ENCODE assay signal across 37 cellular contexts in the genomic region with DNA sequence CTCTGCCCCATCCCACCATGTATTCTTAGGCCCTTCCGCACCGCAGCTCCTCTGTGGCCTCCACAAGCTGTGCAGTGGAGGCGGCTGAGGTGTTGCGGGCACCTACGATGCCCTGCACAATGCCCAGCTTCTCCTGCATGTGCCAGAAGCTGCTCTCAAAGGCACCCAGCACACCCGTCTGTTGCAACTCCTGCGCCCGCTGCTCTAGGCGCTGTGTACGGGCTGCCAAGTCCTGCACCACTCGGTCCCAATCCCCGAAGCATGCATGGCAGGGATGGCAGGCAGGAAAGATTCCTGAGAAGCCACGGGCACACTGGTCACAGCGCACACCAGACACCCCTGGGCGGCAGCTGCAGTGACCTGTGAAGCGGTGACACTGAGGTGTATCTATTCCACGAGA. TPM values are rescaled to one million over a fixed set of nuclear protein-coding genes. Genes with fewer than 3 reads are reported as not detected.
"Had no signal": no experiment of that assay in that cellular context is flagged by ENCODE, and none has a peak within 500 bp of the region (broad histone marks: within the 10 kb centered on the region; RNA-seq: fewer than 3 reads in every experiment).

No MANE protein-coding gene starts in this region.

- H3K9me3 ChIP-seq: adrenal gland, ascending aorta, body of pancreas, breast epithelium had no signal

- H3K27me3 ChIP-seq: adrenal gland, ascending aorta, body of pancreas, brain microvascular endothelial cell, breast epithelium, cardiac muscle cell had no signal

- H3K27ac ChIP-seq: adrenal gland, ascending aorta, body of pancreas, brain microvascular endothelial cell, breast epithelium, cardiac muscle cell had no signal

- H3K4me1 Mint-ChIP-seq: activated T-helper 17 cell treated with anti-CD3 and anti-CD28 coated beads, Interleukin-2, amount 50 U/mL, for 72 hours had no signal

- DNase-seq: activated effector memory CD4-positive, alpha-beta T cell treated with anti-CD3 and anti-CD28 coated beads, Interleukin-2, amount 50 U/mL, for 16 hours; activated effector memory CD4-positive, alpha-beta T cell treated with Interleukin-2 at 50 U/mL for 16 hours; activated gamma-delta T cell; activated gamma-delta T cell treated with Interleukin-2 at 50 U/mL for 16 hours; activated naive CD4-positive, alpha-beta T cell; activated naive CD4-positive, alpha-beta T cell treated with anti-CD3 and anti-CD28 coated beads for 36 hours; activated naive CD4-positive, alpha-beta T cell treated with anti-CD3 and anti-CD28 coated beads, Interleukin-2, amount 10 ng/mL, durations not matched to agents 7 days and 5 days; activated naive CD4-positive, alpha-beta T cell treated with anti-CD3 and anti-CD28 coated beads, Interleukin-2, amount 50 U/mL, for 16 hours; activated naive CD4-positive, alpha-beta T cell treated with Interleukin-2 at 50 U/mL for 16 hours; activated naive CD8-positive, alpha-beta T cell treated with anti-CD3 and anti-CD28 coated beads for 36 hours; activated naive CD8-positive, alpha-beta T cell treated with anti-CD3 and anti-CD28 coated beads, Interleukin-2, amount 10 ng/mL, durations not matched to agents 7 days and 5 days; activated naive CD8-positive, alpha-beta T cell treated with anti-CD3 and anti-CD28 coated beads, Interleukin-2, amount 50 U/mL, for 24 hours; activated T-cell treated with anti-CD3 and anti-CD28 coated beads, Interleukin-2, amount 50 U/mL, for 1 hour; activated T-cell treated with anti-CD3 and anti-CD28 coated beads, Interleukin-2, amount 50 U/mL, for 24 hours; activated T-cell treated with anti-CD3 and anti-CD28 coated beads, Interleukin-2, amount 50 U/mL, for 4 hours; activated T-cell treated with anti-CD3 and anti-CD28 coated beads, Interleukin-2, amount 50 U/mL, for 48 hours; adrenal gland; amniotic stem cell; amygdala; anterior cingulate cortex; aorta; body of pancreas; brain microvascular endothelial cell; central memory CD4-positive, alpha-beta T cell; cerebellar nuclear complex had no signal

- FAIRE-seq: astrocyte had no signal

- H3K9me3 Mint-ChIP-seq: activated naive CD4-positive, alpha-beta T cell treated with anti-CD3 and anti-CD28 coated beads for 36 hours; activated naive CD4-positive, alpha-beta T cell treated with anti-CD3 and anti-CD28 coated beads, Interleukin-2, amount 10 ng/mL, durations not matched to agents 7 days and 5 days; activated naive CD4-positive, alpha-beta T cell treated with anti-CD3 and anti-CD28 coated beads, Interleukin-2, amount 50 U/mL, for 24 hours; activated naive CD4-positive, alpha-beta T cell treated with anti-CD3 and anti-CD28 coated beads, Interleukin-2, amount 50 U/mL, for 72 hours; activated naive CD8-positive, alpha-beta T cell treated with anti-CD3 and anti-CD28 coated beads for 36 hours; activated naive CD8-positive, alpha-beta T cell treated with anti-CD3 and anti-CD28 coated beads, Interleukin-2, amount 10 ng/mL, durations not matched to agents 7 days and 5 days; activated naive CD8-positive, alpha-beta T cell treated with anti-CD3 and anti-CD28 coated beads, Interleukin-2, amount 50 U/mL, for 24 hours; activated T-cell treated with anti-CD3 and anti-CD28 coated beads, Interleukin-2, amount 50 U/mL, for 24 hours; activated T-cell treated with anti-CD3 and anti-CD28 coated beads, Interleukin-2, amount 50 U/mL, for 4 hours; activated T-helper 1 cell treated with anti-CD3 and anti-CD28 coated beads, Interleukin-12 subunit alpha, Interleukin-12 subunit beta, Interleukin-2, Interleukin-4 antibody, amounts not matched to agents 30 ng/mL and 10 ng/mL and 1 ng/mL, durations not matched to agents 14 hours and 24 hours and 36 hours; activated T-helper 17 cell treated with anti-CD3 and anti-CD28 coated beads, Interleukin-2, amount 50 U/mL, for 72 hours; activated T-helper 2 cell treated with anti-CD3 and anti-CD28 coated beads, Interferon-gamma antibody, Interleukin-2, Interleukin-4, amounts not matched to agents 10 μg/mL and 5 μg/mL and 100 μg/mL, durations not matched to agents 14 hours and 24 hours and 36 hours; brain; central memory CD8-positive, alpha-beta T cell had no signal

- ATAC-seq: activated naive CD4-positive, alpha-beta T cell treated with anti-CD3 and anti-CD28 coated beads, Interleukin-2, amount 50 U/mL, for 72 hours; activated naive CD8-positive, alpha-beta T cell treated with anti-CD3 and anti-CD28 coated beads, Interleukin-2, amount 50 U/mL, for 24 hours; activated T-cell treated with anti-CD3 and anti-CD28 coated beads, Interleukin-2, amount 50 U/mL, for 4 hours; activated T-helper 17 cell treated with anti-CD3 and anti-CD28 coated beads, Interleukin-2, amount 50 U/mL, for 72 hours; body of pancreas had no signal

- H3K27me3 Mint-ChIP-seq: activated naive CD4-positive, alpha-beta T cell treated with anti-CD3 and anti-CD28 coated beads, Interleukin-2, amount 10 ng/mL, durations not matched to agents 7 days and 5 days; activated naive CD4-positive, alpha-beta T cell treated with anti-CD3 and anti-CD28 coated beads, Interleukin-2, amount 50 U/mL, for 24 hours; activated naive CD8-positive, alpha-beta T cell; activated naive CD8-positive, alpha-beta T cell treated with anti-CD3 and anti-CD28 coated beads for 36 hours; activated naive CD8-positive, alpha-beta T cell treated with anti-CD3 and anti-CD28 coated beads, Interleukin-2, amount 10 ng/mL, durations not matched to agents 7 days and 5 days; activated naive CD8-positive, alpha-beta T cell treated with anti-CD3 and anti-CD28 coated beads, Interleukin-2, amount 50 U/mL, for 24 hours; activated T-cell treated with anti-CD3 and anti-CD28 coated beads, Interleukin-2, amount 50 U/mL, for 24 hours; activated T-helper 17 cell treated with anti-CD3 and anti-CD28 coated beads, Interleukin-2, amount 50 U/mL, for 72 hours; brain; central memory CD8-positive, alpha-beta T cell had no signal

- H3K4me3 Mint-ChIP-seq: activated naive CD4-positive, alpha-beta T cell treated with anti-CD3 and anti-CD28 coated beads for 36 hours; activated naive CD4-positive, alpha-beta T cell treated with anti-CD3 and anti-CD28 coated beads, Interleukin-2, amount 10 ng/mL, durations not matched to agents 7 days and 5 days; activated naive CD4-positive, alpha-beta T cell treated with anti-CD3 and anti-CD28 coated beads, Interleukin-2, amount 50 U/mL, for 24 hours; activated naive CD8-positive, alpha-beta T cell; activated naive CD8-positive, alpha-beta T cell treated with anti-CD3 and anti-CD28 coated beads for 36 hours; activated naive CD8-positive, alpha-beta T cell treated with anti-CD3 and anti-CD28 coated beads, Interleukin-2, amount 10 ng/mL, durations not matched to agents 7 days and 5 days; activated naive CD8-positive, alpha-beta T cell treated with anti-CD3 and anti-CD28 coated beads, Interleukin-2, amount 50 U/mL, for 24 hours; activated T-cell treated with anti-CD3 and anti-CD28 coated beads, Interleukin-2, amount 50 U/mL, for 24 hours; activated T-cell treated with anti-CD3 and anti-CD28 coated beads, Interleukin-2, amount 50 U/mL, for 4 hours; activated T-helper 1 cell treated with anti-CD3 and anti-CD28 coated beads, Interleukin-12 subunit alpha, Interleukin-12 subunit beta, Interleukin-2, Interleukin-4 antibody, amounts not matched to agents 30 ng/mL and 10 ng/mL and 1 ng/mL, durations not matched to agents 14 hours and 24 hours and 36 hours; activated T-helper 17 cell treated with anti-CD3 and anti-CD28 coated beads, Interleukin-2, amount 50 U/mL, for 72 hours; brain; central memory CD8-positive, alpha-beta T cell had no signal

- H3K4me3 ChIP-seq: adrenal gland, ascending aorta, body of pancreas, breast epithelium, cardiac muscle cell had no signal

- H3K36me3 Mint-ChIP-seq: activated naive CD4-positive, alpha-beta T cell treated with anti-CD3 and anti-CD28 coated beads, Interleukin-2, amount 50 U/mL, for 24 hours; activated naive CD8-positive, alpha-beta T cell; activated naive CD8-positive, alpha-beta T cell treated with anti-CD3 and anti-CD28 coated beads, Interleukin-2, amount 10 ng/mL, durations not matched to agents 7 days and 5 days had no signal

- H3K27ac Mint-ChIP-seq: activated naive CD4-positive, alpha-beta T cell treated with anti-CD3 and anti-CD28 coated beads for 36 hours; activated naive CD4-positive, alpha-beta T cell treated with anti-CD3 and anti-CD28 coated beads, Interleukin-2, amount 10 ng/mL, durations not matched to agents 7 days and 5 days; activated naive CD4-positive, alpha-beta T cell treated with anti-CD3 and anti-CD28 coated beads, Interleukin-2, amount 50 U/mL, for 24 hours; activated naive CD4-positive, alpha-beta T cell treated with anti-CD3 and anti-CD28 coated beads, Interleukin-2, amount 50 U/mL, for 72 hours; activated naive CD8-positive, alpha-beta T cell; activated naive CD8-positive, alpha-beta T cell treated with anti-CD3 and anti-CD28 coated beads for 36 hours; activated naive CD8-positive, alpha-beta T cell treated with anti-CD3 and anti-CD28 coated beads, Interleukin-2, amount 10 ng/mL, durations not matched to agents 7 days and 5 days; activated naive CD8-positive, alpha-beta T cell treated with anti-CD3 and anti-CD28 coated beads, Interleukin-2, amount 50 U/mL, for 24 hours; activated T-cell treated with anti-CD3 and anti-CD28 coated beads, Interleukin-2, amount 50 U/mL, for 24 hours; activated T-helper 1 cell treated with anti-CD3 and anti-CD28 coated beads, Interleukin-12 subunit alpha, Interleukin-12 subunit beta, Interleukin-2, Interleukin-4 antibody, amounts not matched to agents 30 ng/mL and 10 ng/mL and 1 ng/mL, durations not matched to agents 14 hours and 24 hours and 36 hours; activated T-helper 17 cell treated with anti-CD3 and anti-CD28 coated beads, Interleukin-2, amount 50 U/mL, for 72 hours; activated T-helper 2 cell treated with anti-CD3 and anti-CD28 coated beads, Interferon-gamma antibody, Interleukin-2, Interleukin-4, amounts not matched to agents 10 μg/mL and 5 μg/mL and 100 μg/mL, durations not matched to agents 14 hours and 24 hours and 36 hours; brain had no signal

RNA-seq across cellular contexts. Expression of gene LAMB2, which starts 9.2 kb away (rescaled TPM):
- total RNA-seq: activated naive CD4-positive, alpha-beta T cell treated with anti-CD3 and anti-CD28 coated beads for 36 hours; activated naive CD8-positive, alpha-beta T cell treated with anti-CD3 and anti-CD28 coated beads for 36 hours; activated T-helper 1 cell treated with anti-CD3 and anti-CD28 coated beads, Interleukin-12 subunit alpha, Interleukin-12 subunit beta, Interleukin-2, Interleukin-4 antibody, amounts not matched to agents 30 ng/mL and 10 ng/mL and 1 ng/mL, durations not matched to agents 14 hours and 24 hours and 36 hours had no signal
